Comparison of ENCODE assay signal across 8 cellular contexts in genomic region chr9:129641751-129642585, GRCh38. TPM values are rescaled to one million over a fixed set of nuclear protein-coding genes. Genes with fewer than 3 reads are reported as not detected.
DNase-seq lines count a peak whose midpoint lies in the region; TF ChIP-seq lines count a peak whose summit lies in the region.

A gene with protein sequence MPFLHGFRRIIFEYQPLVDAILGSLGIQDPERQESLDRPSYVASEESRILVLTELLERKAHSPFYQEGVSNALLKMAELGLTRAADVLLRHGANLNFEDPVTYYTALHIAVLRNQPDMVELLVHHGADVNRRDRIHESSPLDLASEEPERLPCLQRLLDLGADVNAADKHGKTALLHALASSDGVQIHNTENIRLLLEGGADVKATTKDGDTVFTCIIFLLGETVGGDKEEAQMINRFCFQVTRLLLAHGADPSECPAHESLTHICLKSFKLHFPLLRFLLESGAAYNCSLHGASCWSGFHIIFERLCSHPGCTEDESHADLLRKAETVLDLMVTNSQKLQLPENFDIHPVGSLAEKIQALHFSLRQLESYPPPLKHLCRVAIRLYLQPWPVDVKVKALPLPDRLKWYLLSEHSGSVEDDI (minus strand): TSS chr9:129642151. CDS start chr9:129641999, 152 bp downstream.

- in situ Hi-C loops in GM23248 (cut with MboI) = loop anchor here (5.0 kb wide), 1 partner anchor 145 kb away; no protein-coding TSS in a partner anchor

- H2AFZ ChIP-seq in GM23248 (peak within 1 kb of the TSS; percentile 77), neural cell (ENCODE audit: low read depth, low read length) (peak within 1 kb of the TSS; percentile 63)

- intact Hi-C loops in stomach (cut with DNase I; ENCODE audit: low total_unique reads) = no loop called here

- H3K4me1 ChIP-seq in GM23248 (ENCODE audit: insufficient read depth) (peaks cover 12% of the 10 kb centered on the region), stomach (peaks cover 28 to 50% (median 39%) of the 10 kb centered on the region in 4 donors)

- peak; percentile 92 for TF ChIP-seq RAD21 in neural cell (conservative IDR thresholded peaks at IDR 0.05)

- peak within 1 kb of the TSS; percentile 84 for H3K4me3 ChIP-seq in GM23248
- H3K4me3 ChIP-seq in neural cell (ENCODE audit: low read length) = peak within 1 kb of the TSS; percentile 99
- peak within 1 kb of the TSS; percentile 67 to 96 (median 92) for H3K4me3 ChIP-seq in stomach

- H3K9me2 ChIP-seq in GM23248 (ENCODE audit: insufficient read depth) (no peaks in the 10 kb centered on the region), neural cell (ENCODE audit: insufficient read depth, low read length) (no peaks in the 10 kb centered on the region)

- H3K27ac ChIP-seq in GM23248 = peak within 1 kb of the TSS; percentile 74
- peak within 1 kb of the TSS; percentile 60 for H3K27ac ChIP-seq in neural cell (ENCODE audit: low read length)
- H3K27ac ChIP-seq in stomach = peak within 1 kb of the TSS; percentile 75 to 90 (median 90)

- peaks cover 50% of the 10 kb centered on the region for H3K79me2 ChIP-seq in GM23248 (ENCODE audit: insufficient read depth)
- peaks cover 15% of the 10 kb centered on the region for H3K79me2 ChIP-seq in neural cell (replicated peaks; ENCODE audit: insufficient read depth, low read length)

- TF ChIP-seq EP300 in neural cell (conservative IDR thresholded peaks at IDR 0.05; ENCODE audit: poor library complexity, severe bottlenecking) (peak; percentile 55), stomach (IDR thresholded peaks at IDR 0.05) (peak; percentile 3)

- peak within 1 kb of the TSS; percentile 78 for H3K4me2 ChIP-seq in GM23248 (ENCODE audit: unreplicated experiment)
- H3K4me2 ChIP-seq in neural cell (ENCODE audit: low read length) = peak within 1 kb of the TSS; percentile 69

- DNase-seq in ELF-1 (ENCODE audit: low read depth, low spot score) (peak; percentile 99), GM23248 (peak; percentile 99), LHCN-M2 (ENCODE audit: low read depth) (peak; percentile 95), fibroblast of the conjunctiva (ENCODE audit: low read depth) (peak; percentile 94), stomach (peak; percentile 97)
- DNase-seq in activated effector memory CD4-positive, alpha-beta T cell treated with Interleukin-2 at 50 U/mL for 16 hours = peak; percentile 86

- no peaks in the 10 kb centered on the region for H3K9me3 ChIP-seq in GM23248 (ENCODE audit: low read depth)
- H3K9me3 ChIP-seq in neural cell (ENCODE audit: low read length) = no peaks in the 10 kb centered on the region
- no peaks in the 10 kb centered on the region for H3K9me3 ChIP-seq in stomach

- TF ChIP-seq CTCF in neural cell (IDR thresholded peaks at IDR 0.05; ENCODE audit: poor library complexity, severe bottlenecking) = peak; percentile 100
- peak in 6 of 7 experiments; percentile 91 to 100 (median 99) for TF ChIP-seq CTCF in stomach (IDR thresholded peaks at IDR 0.05)

- H3K27me3 ChIP-seq in GM23248 (replicated peaks; ENCODE audit: insufficient read depth) = no peaks in the 10 kb centered on the region
- no peaks in the 10 kb centered on the region for H3K27me3 ChIP-seq in neural cell (ENCODE audit: insufficient read depth, low read depth, low read length)
- H3K27me3 ChIP-seq in stomach = no peaks in the 10 kb centered on the region

- H4K20me1 ChIP-seq in GM23248 (ENCODE audit: insufficient read depth) (no peaks in the 10 kb centered on the region), neural cell (ENCODE audit: insufficient read depth) (peaks cover 8% of the 10 kb centered on the region)

- TF ChIP-seq POLR2A in Raji (IDR thresholded peaks at IDR 0.05; ENCODE audit: insufficient read depth, low read depth, low read length) (peak; percentile 80), stomach (IDR thresholded peaks at IDR 0.05) (peak in 1 of 4 donors; percentile 23)

- peak within 1 kb of the TSS; percentile 88 for H3K9ac ChIP-seq in GM23248
- H3K9ac ChIP-seq in neural cell (ENCODE audit: low read length) = peak within 1 kb of the TSS; percentile 89

- peaks cover 8% of the 10 kb centered on the region; the same call in 1 of the 2 replicates for H3K36me3 ChIP-seq in GM23248 (ENCODE audit: low read depth)
- H3K36me3 ChIP-seq in neural cell (ENCODE audit: insufficient read depth, low read length) = no peaks in the 10 kb centered on the region
- peaks cover 23 to 28% (median 27%) of the 10 kb centered on the region in 4 donors for H3K36me3 ChIP-seq in stomach

- 0 to 1% methylated on average over 59 to 90 of the region's 93 CpGs for WGBS in GM23248 (ENCODE audit: low coverage in 1 of 2, low lambda C conversion rate in 2 of 2, missing lambda C conversion rate in 2 of 2), 2 experiments
- 0% methylated on average over 5 to 93 of the region's 93 CpGs for WGBS in stomach, 5 donors

- H3F3A ChIP-seq in GM23248 (ENCODE audit: insufficient read depth) (peaks cover 5% of the 10 kb centered on the region; the same call in 1 of the 2 replicates), neural cell (ENCODE audit: insufficient read depth, low read length, poor library complexity, severe bottlenecking) (no peaks in the 10 kb centered on the region)

TF ChIP-seq in neural cell, 6 proteins besides CTCF, POLR2A, EP300 and RAD21:
- TF ChIP-seq TAF1 (IDR thresholded peaks at IDR 0.05; ENCODE audit: low read depth) = no peak
- peak; percentile 97 for TF ChIP-seq SMC3 (conservative IDR thresholded peaks at IDR 0.05; ENCODE audit: poor library complexity)
- peak; percentile 79 for TF ChIP-seq MXI1 (conservative IDR thresholded peaks at IDR 0.05; ENCODE audit: poor library complexity, severe bottlenecking)
- TF ChIP-seq REST (IDR thresholded peaks at IDR 0.05; ENCODE audit: borderline replicate concordance) = peak; percentile 23
- TF ChIP-seq POLR2AphosphoS5 (IDR thresholded peaks at IDR 0.05) = peak; percentile 89
- TF ChIP-seq EZH2 (IDR thresholded peaks at IDR 0.05; ENCODE audit: borderline replicate concordance, insufficient read depth, low read length, poor library complexity, severe bottlenecking) = no peak

RNA-seq across cellular contexts. Expression of the gene that starts here (rescaled TPM):
- total RNA-seq in GM23248 (2014; rRNA removed; shearing (Covaris generic)) = 22.9 and 24.9 TPM in 2 replicates
- polyA plus RNA-seq in GM23248 (2016; fragmentation: Nextera tagmentation; extraction: Ambion mirVana) (24.1 and 24.4 TPM in 2 replicates), neural cell (18.4 and 24.6 TPM in 2 replicates), stomach (10 to 100 TPM in 2 of 3 donors, 1 to 10 TPM in 1; 9.6 to 12.6 (median 10.3) TPM)
- total RNA-seq in LHCN-M2 (2014; rRNA removed) (23.1 and 25.3 TPM in 2 replicates), stomach (10 to 100 TPM in 4 of 5 donors, 1 to 10 TPM in 1; 7.5 to 35.6 (median 18.1) TPM)
- 17.2 TPM for polyA plus RNA-seq in LHCN-M2 (2012)
- 23.3 and 24.8 TPM in 2 replicates for polyA minus RNA-seq in neural cell

Comparison
In these comparisons a context has a peak if more than half of its experiments do, and no peak if none do; other contexts are left out.
1. Peak in every context shown above with its lines: DNase-seq, H3K4me3 ChIP-seq and H3K27ac ChIP-seq.